11 cellular contexts compared by ENCODE assay signal in the genomic region with DNA sequence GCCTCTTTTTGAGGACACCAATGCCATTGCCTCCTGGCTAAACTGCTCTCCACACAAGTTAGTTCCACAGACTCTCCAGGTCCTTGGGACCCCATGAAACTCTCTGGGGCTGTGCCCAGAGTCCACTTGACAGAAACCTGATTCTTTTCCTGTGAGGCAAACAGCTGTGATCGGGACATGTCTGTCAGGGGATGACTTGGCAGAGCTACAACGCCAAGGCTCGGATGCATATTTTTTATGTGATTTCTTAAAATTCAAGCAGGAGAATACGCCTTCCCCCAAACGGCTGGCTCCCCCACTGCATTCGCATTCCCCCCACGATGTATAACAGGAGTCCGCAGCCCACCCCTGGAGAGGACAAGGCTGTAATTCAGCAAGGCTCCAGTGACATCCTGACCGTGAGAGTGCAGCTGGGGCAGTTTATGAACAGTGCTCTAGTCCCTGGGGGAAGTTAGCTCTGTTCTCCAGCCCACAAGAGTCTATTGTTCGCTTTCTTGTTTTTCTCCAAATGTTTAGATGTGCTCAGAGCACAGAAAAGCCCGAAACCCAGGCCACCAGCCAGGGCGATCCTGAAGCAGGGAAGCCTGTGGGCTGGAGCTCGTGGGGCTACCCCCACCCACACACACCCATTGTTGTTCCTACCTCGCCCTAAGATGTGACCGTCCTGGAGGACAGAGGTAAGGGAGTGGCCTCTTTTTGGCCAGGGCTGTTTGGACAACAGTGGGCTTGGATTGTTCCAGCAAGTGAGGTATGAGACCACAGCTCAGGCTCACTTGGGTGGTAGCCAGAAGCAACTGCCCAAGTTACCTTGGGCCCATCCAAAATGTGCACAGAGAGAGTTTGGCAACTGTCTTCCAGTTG.
A peak's percentile ranks its signal among the peaks of the same experiment; 100 is the strongest.
DNase-seq lines count a peak whose midpoint lies in the region; ATAC-seq and TF ChIP-seq lines count a peak whose summit lies in the region.
"Had no signal": no experiment of that assay in that cellular context is flagged by ENCODE, and none has a peak within 500 bp of the region (broad histone marks: within the 10 kb centered on the region; RNA-seq: fewer than 3 reads in every experiment).

No MANE protein-coding gene starts in this region.

- H2AFZ ChIP-seq in osteoblast (ENCODE audit: low read length): peak overlapping the region; percentile 77

- H3K9me3 ChIP-seq in T-helper 17 cell (ENCODE audit: control insufficient read depth, low read length, poor library complexity, severe bottlenecking): no peaks in the 10 kb centered on the region
- H3K9me3 ChIP-seq in gastroesophageal sphincter: no peaks in the 10 kb centered on the region
- H3K9me3 ChIP-seq in osteoblast (ENCODE audit: low read depth, low read length): no peaks in the 10 kb centered on the region

- no peaks in the 10 kb centered on the region for H4K20me1 ChIP-seq in osteoblast (ENCODE audit: insufficient read depth, low read length)

- TF ChIP-seq CTCF in gastroesophageal sphincter (IDR thresholded peaks at IDR 0.05) (peak in 1 of 4 experiments; percentile 3), osteoblast (IDR thresholded peaks at IDR 0.05; ENCODE audit: extremely low read depth, low read depth, low read length) (no peak), omental fat pad (IDR thresholded peaks at IDR 0.05) (no peak)

- WGBS in gastroesophageal sphincter (ENCODE audit: low coverage in 1 of 2), 2 donors: 3 to 35% methylated on average over 2 to 4 of the region's 15 CpGs

- H3K4me3 Mint-ChIP-seq in T-helper 17 cell: no peak overlapping the region
- H3K4me3 Mint-ChIP-seq: stimulated activated effector memory CD8-positive, alpha-beta T cell treated with anti-CD3 and anti-CD28 coated beads, Interleukin-12 subunit alpha, Interleukin-12 subunit beta, amount 100 ng/mL, for 72 hours had no signal

- H3K4me2 ChIP-seq in osteoblast (ENCODE audit: insufficient read depth, low read length): peak overlapping the region; percentile 7

- no peaks in the 10 kb centered on the region for H3K79me2 ChIP-seq in osteoblast (ENCODE audit: insufficient read depth, low read length)

- peak overlapping the region; percentile 5 to 76 (median 73) for H3K27ac ChIP-seq in gastroesophageal sphincter
- no peak overlapping the region for H3K27ac ChIP-seq in osteoblast (ENCODE audit: low read depth, low read length)
- H3K27ac ChIP-seq: C4-2B had no signal

- H3K4me3 ChIP-seq in gastroesophageal sphincter (no peak overlapping the region), osteoblast (ENCODE audit: insufficient read depth, low read length) (no peak overlapping the region)

- H3K36me3 ChIP-seq in gastroesophageal sphincter (no peaks in the 10 kb centered on the region), osteoblast (ENCODE audit: insufficient read depth, low read length) (no peaks in the 10 kb centered on the region)

- H3K27me3 Mint-ChIP-seq in T-helper 17 cell: no peaks in the 10 kb centered on the region

- ATAC-seq in T-helper 17 cell: no peak
- ATAC-seq in gastroesophageal sphincter: no peak
- ATAC-seq in omental fat pad (ENCODE audit: low FRiP score): no peak
- ATAC-seq: stimulated activated effector memory CD8-positive, alpha-beta T cell treated with anti-CD3 and anti-CD28 coated beads, Interleukin-12 subunit alpha, Interleukin-12 subunit beta, amount 100 ng/mL, for 72 hours had no signal

- no peaks in the 10 kb centered on the region for H3K36me3 Mint-ChIP-seq in T-helper 17 cell (ENCODE audit: low read depth)
- H3K36me3 Mint-ChIP-seq: stimulated activated effector memory CD8-positive, alpha-beta T cell treated with anti-CD3 and anti-CD28 coated beads, Interleukin-12 subunit alpha, Interleukin-12 subunit beta, amount 100 ng/mL, for 72 hours had no signal

- peaks cover 8% of the 10 kb centered on the region for H3K4me1 Mint-ChIP-seq in T-helper 17 cell

- TF ChIP-seq EP300 in gastroesophageal sphincter (IDR thresholded peaks at IDR 0.05): no peak

- H3K4me1 ChIP-seq in gastroesophageal sphincter (peaks cover 7 to 86% (median 22%) of the 10 kb centered on the region in 3 donors), osteoblast (ENCODE audit: insufficient read depth, low read length) (peaks cover 16% of the 10 kb centered on the region)

- H3K27me3 ChIP-seq in gastroesophageal sphincter (no peaks in the 10 kb centered on the region), osteoblast (ENCODE audit: insufficient read depth, low read length) (no peaks in the 10 kb centered on the region)

- H3K27ac Mint-ChIP-seq in T-helper 17 cell: peak overlapping the region; percentile 34
- H3K27ac Mint-ChIP-seq: stimulated activated effector memory CD8-positive, alpha-beta T cell treated with anti-CD3 and anti-CD28 coated beads, Interleukin-12 subunit alpha, Interleukin-12 subunit beta, amount 100 ng/mL, for 72 hours had no signal

- TF ChIP-seq POLR2A in gastroesophageal sphincter (IDR thresholded peaks at IDR 0.05): no peak

- DNase-seq in Ammon's horn (ENCODE audit: low spot score): peak; percentile 94
- no peak for DNase-seq in T-helper 17 cell
- DNase-seq in osteoblast (ENCODE audit: insufficient read length, low spot score, missing footprints): peak; percentile 88
- no peak for DNase-seq in NCI-H2029 (lab: John Stamatoyannopoulos, UW)
- DNase-seq in stimulated activated CD4-positive, alpha-beta T cell treated with anti-CD3 and anti-CD28 coated beads, Interleukin-1b, Interleukin-23, amount 100 ng/mL, for 48 hours: no peak
- no peak for DNase-seq in GF-D8 (lab: John Stamatoyannopoulos, UW)
- no peak for DNase-seq in omental fat pad (ENCODE audit: low spot score)
- DNase-seq: activated gamma-delta T cell treated with Interleukin-2 at 50 U/mL for 16 hours had no signal

Comparison
In these comparisons a context has a peak if more than half of its experiments do, and no peak if none do; other contexts are left out.
1. DNase-seq: peak in Ammon's horn (single experiment) and osteoblast (single experiment); none in T-helper 17 cell (0 of 3), NCI-H2029 (single experiment), stimulated activated CD4-positive, alpha-beta T cell treated with anti-CD3 and anti-CD28 coated beads, Interleukin-1b, Interleukin-23, amount 100 ng/mL, for 48 hours (single experiment), GF-D8 (single experiment) and omental fat pad (single experiment).